Comparison of ENCODE assay signal across 1 cellular context in the genomic region with DNA sequence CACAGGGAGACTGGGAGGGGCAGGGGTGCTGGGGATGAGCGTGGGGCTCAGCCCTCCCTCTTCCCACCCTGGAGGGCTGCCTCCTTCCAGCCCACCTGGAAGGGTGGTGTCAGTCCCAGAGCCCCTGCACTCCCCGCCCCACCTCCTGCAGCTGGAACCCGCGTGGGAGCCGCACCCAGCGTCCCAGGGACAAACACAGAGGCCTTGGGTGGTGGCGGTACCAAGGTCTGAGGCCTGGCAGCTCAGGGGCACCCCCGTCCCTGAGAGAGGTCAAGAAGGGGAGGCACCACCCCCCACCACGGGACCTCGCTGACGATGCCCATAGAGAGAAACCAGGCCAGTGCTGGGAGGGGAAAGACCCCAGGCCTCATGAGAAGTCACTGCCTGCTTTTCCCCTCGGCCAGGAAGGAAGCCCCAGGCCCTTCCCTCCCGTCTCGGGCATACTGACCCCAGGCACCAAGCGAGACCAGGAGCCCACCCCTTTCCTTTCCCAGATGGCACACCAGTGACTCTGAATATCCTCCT.
TF ChIP-seq lines count a peak whose summit lies in the region.

No MANE protein-coding gene starts in this region.

TF ChIP-seq in IMR-90, 13 proteins besides CTCF, POLR2A, EP300 and RAD21 (continued from another document):
- TF ChIP-seq, protein P1, sequence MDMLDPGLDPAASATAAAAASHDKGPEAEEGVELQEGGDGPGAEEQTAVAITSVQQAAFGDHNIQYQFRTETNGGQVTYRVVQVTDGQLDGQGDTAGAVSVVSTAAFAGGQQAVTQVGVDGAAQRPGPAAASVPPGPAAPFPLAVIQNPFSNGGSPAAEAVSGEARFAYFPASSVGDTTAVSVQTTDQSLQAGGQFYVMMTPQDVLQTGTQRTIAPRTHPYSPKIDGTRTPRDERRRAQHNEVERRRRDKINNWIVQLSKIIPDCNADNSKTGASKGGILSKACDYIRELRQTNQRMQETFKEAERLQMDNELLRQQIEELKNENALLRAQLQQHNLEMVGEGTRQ (IDR thresholded peaks at IDR 0.05; ENCODE audit: low read depth, low read length), result no peak
- no peak for TF ChIP-seq BHLHE40 (IDR thresholded peaks at IDR 0.05; ENCODE audit: low read depth, low read length)
- no peak for TF ChIP-seq MXI1 (IDR thresholded peaks at IDR 0.05; ENCODE audit: borderline replicate concordance, low read depth, low read length)
- TF ChIP-seq, protein P2, sequence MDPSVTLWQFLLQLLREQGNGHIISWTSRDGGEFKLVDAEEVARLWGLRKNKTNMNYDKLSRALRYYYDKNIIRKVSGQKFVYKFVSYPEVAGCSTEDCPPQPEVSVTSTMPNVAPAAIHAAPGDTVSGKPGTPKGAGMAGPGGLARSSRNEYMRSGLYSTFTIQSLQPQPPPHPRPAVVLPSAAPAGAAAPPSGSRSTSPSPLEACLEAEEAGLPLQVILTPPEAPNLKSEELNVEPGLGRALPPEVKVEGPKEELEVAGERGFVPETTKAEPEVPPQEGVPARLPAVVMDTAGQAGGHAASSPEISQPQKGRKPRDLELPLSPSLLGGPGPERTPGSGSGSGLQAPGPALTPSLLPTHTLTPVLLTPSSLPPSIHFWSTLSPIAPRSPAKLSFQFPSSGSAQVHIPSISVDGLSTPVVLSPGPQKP (IDR thresholded peaks at IDR 0.05; ENCODE audit: borderline replicate concordance, low read depth, low read length), result no peak
